ENCODE assay signal across 16 cellular contexts in genomic region chrX:77937291-77937690, GRCh38. TPM values are rescaled to one million over a fixed set of nuclear protein-coding genes. Genes with fewer than 3 reads are reported as not detected.
A peak's percentile ranks its signal among the peaks of the same experiment; 100 is the strongest.
DNase-seq lines count a peak whose midpoint lies in the region; ATAC-seq and TF ChIP-seq lines count a peak whose summit lies in the region.
"Had no signal": no experiment of that assay in that cellular context is flagged by ENCODE, and none has a peak within 500 bp of the region (broad histone marks: within the 10 kb centered on the region; RNA-seq: fewer than 3 reads in every experiment).

No MANE protein-coding gene starts in this region.

- ATAC-seq in RWPE2 (ENCODE audit: low read depth) = peak; percentile 58
- no peak for ATAC-seq in GM18520 (IDR thresholded peaks at IDR 0.05; ENCODE audit: unreplicated experiment)
- ATAC-seq: naive thymus-derived CD8-positive, alpha-beta T cell had no signal

- no peak overlapping the region for H3K27ac ChIP-seq in RWPE2 (ENCODE audit: poor library complexity, severe bottlenecking)
- H3K27ac ChIP-seq in esophagus squamous epithelium = peak overlapping the region in 3 of 4 donors; percentile 20 to 71 (median 66)
- no peak overlapping the region for H3K27ac ChIP-seq in A673 (ENCODE audit: low read depth, low read length, poor library complexity, severe bottlenecking)
- H3K27ac ChIP-seq: ascending aorta, left ventricle myocardium inferior had no signal

- POLR2A ChIA-PET in A673 (lab: Charles Lee; ENCODE audit: low non-redundant PET) = no interaction called here

- H3K27me3 ChIP-seq in RWPE2 (ENCODE audit: insufficient read depth, poor library complexity, severe bottlenecking) = no peaks in the 10 kb centered on the region
- H3K27me3 ChIP-seq in esophagus squamous epithelium = no peaks in the 10 kb centered on the region
- H3K27me3 ChIP-seq in skeletal muscle satellite cell (ENCODE audit: control insufficient read depth, insufficient read depth, low read length) = no peaks in the 10 kb centered on the region
- no peaks in the 10 kb centered on the region for H3K27me3 ChIP-seq in A673 (replicated peaks; ENCODE audit: insufficient read depth, low read depth, low read length, poor library complexity)
- H3K27me3 ChIP-seq: ascending aorta had no signal

- CTCF ChIA-PET in A673 (lab: Charles Lee) = no interaction called here

- H3K4me3 ChIP-seq in HFF-Myc (replicated peaks; ENCODE audit: low read depth, low read length) (no peak overlapping the region), RWPE2 (ENCODE audit: severe bottlenecking) (no peak overlapping the region), esophagus squamous epithelium (no peak overlapping the region), skeletal muscle satellite cell (ENCODE audit: low read length) (no peak overlapping the region), A673 (ENCODE audit: low read depth, low read length, poor library complexity, severe bottlenecking) (no peak overlapping the region)
- H3K4me3 ChIP-seq: ascending aorta, left ventricle myocardium inferior, thoracic aorta had no signal

- TF ChIP-seq CTCF in HFF-Myc (IDR thresholded peaks at IDR 0.05; ENCODE audit: low read depth, low read length, missing control alignments) = no peak
- no peak for TF ChIP-seq CTCF in RWPE2 (IDR thresholded peaks at IDR 0.05; ENCODE audit: poor library complexity, severe bottlenecking)
- TF ChIP-seq CTCF in esophagus squamous epithelium (IDR thresholded peaks at IDR 0.05) = no peak
- TF ChIP-seq CTCF in A673 (conservative IDR thresholded peaks at IDR 0.05; ENCODE audit: low read depth, low read length) = no peak

- H3K9me3 ChIP-seq in RWPE2 (ENCODE audit: severe bottlenecking) = no peaks in the 10 kb centered on the region
- no peaks in the 10 kb centered on the region for H3K9me3 ChIP-seq in esophagus squamous epithelium
- no peaks in the 10 kb centered on the region for H3K9me3 ChIP-seq in skeletal muscle satellite cell (replicated peaks; ENCODE audit: low read length)
- H3K9me3 ChIP-seq in A673 (ENCODE audit: low read depth, low read length, poor library complexity, severe bottlenecking) = no peaks in the 10 kb centered on the region
- H3K9me3 ChIP-seq: ascending aorta, left ventricle myocardium inferior, thoracic aorta had no signal

- H3K36me3 ChIP-seq in RWPE2 (ENCODE audit: low read depth) (no peaks in the 10 kb centered on the region), esophagus squamous epithelium (no peaks in the 10 kb centered on the region), skeletal muscle satellite cell (ENCODE audit: insufficient read depth, low read length) (no peaks in the 10 kb centered on the region), A673 (ENCODE audit: insufficient read depth, low read length, poor library complexity, severe bottlenecking) (no peaks in the 10 kb centered on the region)
- H3K36me3 ChIP-seq: ascending aorta, left ventricle myocardium inferior, thoracic aorta had no signal

- DNase-seq in HFF-Myc (ENCODE audit: extremely low read depth, low read depth) (peak; percentile 2), RWPE2 (ENCODE audit: low spot score) (no peak), esophagus squamous epithelium (lab: John Stamatoyannopoulos, UW) (no peak), A673 (ENCODE audit: low spot score) (no peak), DMS153 (lab: John Stamatoyannopoulos, UW) (no peak)
- DNase-seq: activated CD4-positive, alpha-beta memory T cell treated with anti-CD3 and anti-CD28 coated beads, Interleukin-2, amount 10 ng/mL, durations not matched to agents 7 days and 5 days; CD4-positive, alpha-beta memory T cell; effector CD4-positive, alpha-beta T cell; GF-D8; left ventricle myocardium inferior; naive thymus-derived CD8-positive, alpha-beta T cell had no signal

- TF ChIP-seq POLR2A in esophagus squamous epithelium (IDR thresholded peaks at IDR 0.05) = no peak

- no TSS peak for BruUV-seq in A673 (replicated peaks; lab: Mats Ljungman, UMichigan)

- 26 to 32% methylated on average over 3 of the region's 3 CpGs for WGBS in esophagus squamous epithelium, 2 donors

- intact Hi-C loops in esophagus squamous epithelium (cut with DNase I) = no loop called here
- intact Hi-C loops in A673 (cut with micrococcal nuclease; ENCODE audit: unreplicated experiment) = no loop called here

- H3K4me1 ChIP-seq in RWPE2 (ENCODE audit: insufficient read depth, poor library complexity, severe bottlenecking) (peaks cover 5% of the 10 kb centered on the region), esophagus squamous epithelium (peaks cover 0 to 37% (median 0%) of the 10 kb centered on the region in 3 donors), skeletal muscle satellite cell (ENCODE audit: control insufficient read depth, insufficient read depth, low read length) (peaks cover 8% of the 10 kb centered on the region), A673 (ENCODE audit: insufficient read depth, low read length, poor library complexity, severe bottlenecking) (peaks cover 3% of the 10 kb centered on the region)
- H3K4me1 ChIP-seq: ascending aorta, left ventricle myocardium inferior had no signal

- H3K9ac ChIP-seq in skeletal muscle satellite cell (ENCODE audit: low read depth, low read length) = no peak overlapping the region

- H3K4me2 ChIP-seq in skeletal muscle satellite cell (ENCODE audit: low read length) = peak overlapping the region; percentile 34

RNA-seq across cellular contexts. Expression of gene ATP7A, which starts 26.8 kb away (rescaled TPM):
- 10 to 100 TPM in 3 of 4 donors, 1 to 10 TPM in 1; 9.4 to 14.7 (median 11.1) TPM for total RNA-seq in esophagus squamous epithelium
- 7.0 and 8.4 TPM in 2 replicates for total RNA-seq in skeletal muscle satellite cell (2012; rRNA removed)
- 9.0 TPM in 2 replicates for total RNA-seq in A673 (2021)

RNA-seq across cellular contexts. Expression of gene PGAM4, which starts 32.1 kb away (rescaled TPM):
- total RNA-seq in esophagus squamous epithelium = not detected
- not detected in 2 replicates for total RNA-seq in skeletal muscle satellite cell (2012; rRNA removed)
- total RNA-seq in A673 (2021) = 0.57 TPM in 1 of 2 replicates, not detected in the other
- total RNA-seq: ascending aorta; CD4-positive, alpha-beta memory T cell; left ventricle myocardium inferior; naive thymus-derived CD8-positive, alpha-beta T cell; pulmonary artery endothelial cell; thoracic aorta had no signal

RNA-seq across cellular contexts. Expression of gene COX7B, which starts 38.0 kb away (rescaled TPM):
- total RNA-seq in esophagus squamous epithelium (100 to 1,000 TPM; 557 to 908 (median 740) TPM), A673 (2021) (381 and 432 TPM in 2 replicates)
- total RNA-seq in skeletal muscle satellite cell (2012; rRNA removed) = 456 and 473 TPM in 2 replicates

RNA-seq across cellular contexts. Expression of gene MAGT1, which starts 42.1 kb away (rescaled TPM):
- total RNA-seq in esophagus squamous epithelium (10 to 100 TPM; 31.0 to 51.2 (median 38.4) TPM), A673 (2021) (63.8 and 66.8 TPM in 2 replicates)
- total RNA-seq in skeletal muscle satellite cell (2012; rRNA removed) = 72.5 and 77.5 TPM in 2 replicates

Comparison
In these comparisons a context has a peak if more than half of its experiments do, and no peak if none do; other contexts are left out.
1. H3K27ac ChIP-seq: peak in esophagus squamous epithelium (3 of 4); none in RWPE2 (single experiment) and A673 (single experiment).